ENCODE assay signal across 13 cellular contexts in the genomic region with DNA sequence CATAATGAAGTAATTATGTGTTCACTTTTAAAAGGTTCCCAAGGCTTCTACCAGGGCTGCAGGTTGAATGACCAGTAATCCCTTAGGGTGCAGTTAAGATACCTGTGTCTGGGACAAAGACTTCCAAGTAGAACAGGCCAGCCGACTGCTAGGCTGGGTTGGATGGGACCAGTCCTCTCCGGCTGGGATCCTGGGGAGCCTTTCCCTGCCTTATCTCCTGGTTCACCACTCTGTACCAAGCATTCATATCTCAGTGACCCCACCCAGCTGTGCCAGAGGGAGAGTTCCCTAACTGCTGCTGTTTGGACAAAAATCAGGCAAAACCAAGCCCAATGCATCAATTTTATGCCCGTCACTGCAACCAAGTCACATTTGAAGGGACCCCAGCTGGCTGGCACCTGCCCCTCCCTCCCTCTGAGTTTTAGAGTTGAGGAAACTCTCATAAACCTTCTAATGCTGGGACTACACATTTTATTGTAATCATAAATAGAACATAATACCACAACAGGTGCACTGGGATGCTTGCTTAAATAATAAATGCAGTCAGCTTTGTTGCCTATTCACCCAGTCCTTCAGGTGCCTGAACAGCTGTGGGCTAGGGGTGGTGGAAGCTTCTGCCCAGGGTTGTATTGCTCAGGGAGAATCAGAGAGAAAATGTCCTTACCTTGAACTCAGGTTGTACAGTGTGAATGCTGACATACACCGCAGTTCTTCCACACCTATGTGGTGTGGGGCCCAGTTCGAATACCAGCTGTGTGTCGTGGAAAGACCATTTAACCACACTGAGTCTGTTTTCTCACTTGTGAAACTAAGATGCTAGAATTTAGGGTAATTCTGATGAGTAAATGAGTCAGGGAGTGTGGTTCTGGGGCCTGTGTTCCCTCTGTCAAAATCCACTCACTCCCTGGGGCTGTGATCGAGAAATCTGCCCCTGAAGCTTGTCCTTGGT.
DNase-seq lines count a peak whose midpoint lies in the region; ATAC-seq and TF ChIP-seq lines count a peak whose summit lies in the region.
"Had no signal": no experiment of that assay in that cellular context is flagged by ENCODE, and none has a peak within 500 bp of the region (broad histone marks: within the 10 kb centered on the region; RNA-seq: fewer than 3 reads in every experiment).

No MANE protein-coding gene starts in this region.

- peaks cover 10% of the 10 kb centered on the region for H3K4me1 ChIP-seq in colonic mucosa
- no peaks in the 10 kb centered on the region; a peak in 2 of 4 replicates for H3K4me1 ChIP-seq in SK-N-SH (ENCODE audit: control insufficient read depth in 1 of 2, insufficient read depth in 2 of 2, low read depth in 1 of 2, low read length in 1 of 2)

- intact Hi-C loops in colonic mucosa (cut with DNase I): no loop called here

- H3K36me3 ChIP-seq in colonic mucosa: no peaks in the 10 kb centered on the region
- H3K36me3 ChIP-seq in SK-N-SH (replicated peaks in 1 of 2; ENCODE audit: control insufficient read depth in 1 of 2, insufficient read depth in 2 of 2, low read length in 1 of 2): no peaks in the 10 kb centered on the region
- H3K36me3 ChIP-seq: brain microvascular endothelial cell, left ventricle myocardium inferior had no signal

- peak overlapping the region; percentile 19 for H3K27ac ChIP-seq in colonic mucosa
- no peak overlapping the region for H3K27ac ChIP-seq in SK-N-SH (ENCODE audit: low read depth in 2 of 2, low read length in 1 of 2)
- H3K27ac ChIP-seq: brain microvascular endothelial cell, left ventricle myocardium inferior had no signal

- DNase-seq in GM12864 (ENCODE audit: low read depth) (peak; percentile 21), colonic mucosa (peak; percentile 88), iPS-NIHi11 (ENCODE audit: low spot score) (no peak), amygdala (lab: John Stamatoyannopoulos, UW) (no peak), NCI-H187 (lab: John Stamatoyannopoulos, UW) (no peak), SK-N-SH (no peak)
- DNase-seq: COR-L47; left ventricle myocardium inferior; right cardiac atrium; stimulated activated naive CD4-positive, alpha-beta T cell had no signal

- no peaks in the 10 kb centered on the region for H4K20me1 ChIP-seq in SK-N-SH (ENCODE audit: insufficient read depth)

- TF ChIP-seq RAD21 in SK-N-SH (IDR thresholded peaks at IDR 0.05; ENCODE audit: low read length): no peak

- CTCF ChIA-PET in SK-N-SH (lab: Yijun Ruan, JAX): interaction anchor here (1.2 kb wide), 1 partner anchor 37 kb away, joined by 3 read pairs; no protein-coding TSS in a partner anchor

- H3K9me2 ChIP-seq in SK-N-SH: no peaks in the 10 kb centered on the region

- POLR2A ChIA-PET in SK-N-SH (lab: Yijun Ruan, JAX): no interaction called here

- no peak for TF ChIP-seq CTCF in GM12864 (IDR thresholded peaks at IDR 0.05; ENCODE audit: low read depth, low read length, missing control alignments)
- TF ChIP-seq CTCF in colonic mucosa (IDR thresholded peaks at IDR 0.05): no peak
- TF ChIP-seq CTCF in SK-N-SH (IDR thresholded peaks at IDR 0.05): no peak

- peak; percentile 79 for ATAC-seq in GM19023 (IDR thresholded peaks at IDR 0.05; ENCODE audit: unreplicated experiment)
- ATAC-seq in HG03521 (IDR thresholded peaks at IDR 0.05; ENCODE audit: unreplicated experiment): peak; percentile 65
- ATAC-seq: right cardiac atrium had no signal

- H3K4me3 ChIP-seq in GM12864 (ENCODE audit: low read depth, low read length) (no peak overlapping the region), colonic mucosa (no peak overlapping the region), SK-N-SH (ENCODE audit: low read depth in 2 of 2, low read length in 1 of 2) (no peak overlapping the region)
- H3K4me3 ChIP-seq: left ventricle myocardium inferior had no signal

- WGBS in SK-N-SH (ENCODE audit: low lambda C conversion rate): 40% methylated on average over 4 of the region's 7 CpGs

- H3K27me3 ChIP-seq in colonic mucosa (no peaks in the 10 kb centered on the region), SK-N-SH (ENCODE audit: insufficient read depth) (no peaks in the 10 kb centered on the region)
- H3K27me3 ChIP-seq: brain microvascular endothelial cell had no signal

- H3K9me3 ChIP-seq in colonic mucosa (no peaks in the 10 kb centered on the region), SK-N-SH (no peaks in the 10 kb centered on the region)
- H3K9me3 ChIP-seq: left ventricle myocardium inferior had no signal

- H3K9ac ChIP-seq in colonic mucosa (ENCODE audit: low read depth in 2 of 2, low read length in 2 of 2) (peak overlapping the region in 1 of 2 donors; percentile 81), SK-N-SH (no peak overlapping the region)

- TF ChIP-seq EP300 in SK-N-SH (IDR thresholded peaks at IDR 0.05; ENCODE audit: borderline replicate concordance in 1 of 2, low read depth in 1 of 2, low read length in 1 of 2): no peak

- no peak overlapping the region for H2AFZ ChIP-seq in SK-N-SH (ENCODE audit: low read depth)

- no peak overlapping the region for H3K4me2 ChIP-seq in SK-N-SH

- H3K79me2 ChIP-seq in SK-N-SH (ENCODE audit: insufficient read depth): no peaks in the 10 kb centered on the region

- no peaks in the 10 kb centered on the region for H3F3A ChIP-seq in SK-N-SH (replicated peaks; ENCODE audit: insufficient read depth)

TF ChIP-seq in SK-N-SH, 30 proteins besides CTCF, POLR2A, EP300 and RAD21:
- TF ChIP-seq, protein P1, sequence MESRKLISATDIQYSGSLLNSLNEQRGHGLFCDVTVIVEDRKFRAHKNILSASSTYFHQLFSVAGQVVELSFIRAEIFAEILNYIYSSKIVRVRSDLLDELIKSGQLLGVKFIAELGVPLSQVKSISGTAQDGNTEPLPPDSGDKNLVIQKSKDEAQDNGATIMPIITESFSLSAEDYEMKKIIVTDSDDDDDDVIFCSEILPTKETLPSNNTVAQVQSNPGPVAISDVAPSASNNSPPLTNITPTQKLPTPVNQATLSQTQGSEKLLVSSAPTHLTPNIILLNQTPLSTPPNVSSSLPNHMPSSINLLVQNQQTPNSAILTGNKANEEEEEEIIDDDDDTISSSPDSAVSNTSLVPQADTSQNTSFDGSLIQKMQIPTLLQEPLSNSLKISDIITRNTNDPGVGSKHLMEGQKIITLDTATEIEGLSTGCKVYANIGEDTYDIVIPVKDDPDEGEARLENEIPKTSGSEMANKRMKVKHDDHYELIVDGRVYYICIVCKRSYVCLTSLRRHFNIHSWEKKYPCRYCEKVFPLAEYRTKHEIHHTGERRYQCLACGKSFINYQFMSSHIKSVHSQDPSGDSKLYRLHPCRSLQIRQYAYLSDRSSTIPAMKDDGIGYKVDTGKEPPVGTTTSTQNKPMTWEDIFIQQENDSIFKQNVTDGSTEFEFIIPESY (IDR thresholded peaks at IDR 0.05; ENCODE audit: borderline replicate concordance, low read depth): no peak
- TF ChIP-seq GATA2 (CRISPR knock-in tag; IDR thresholded peaks at IDR 0.05) (no peak), RXRA (IDR thresholded peaks at IDR 0.05; ENCODE audit: borderline replicate concordance, low read depth) (no peak), MEF2A (IDR thresholded peaks at IDR 0.05; ENCODE audit: borderline replicate concordance, low read depth) (no peak), FOSL2 (IDR thresholded peaks at IDR 0.05; ENCODE audit: borderline replicate concordance, low read depth) (no peak)
- TF ChIP-seq, protein P2, sequence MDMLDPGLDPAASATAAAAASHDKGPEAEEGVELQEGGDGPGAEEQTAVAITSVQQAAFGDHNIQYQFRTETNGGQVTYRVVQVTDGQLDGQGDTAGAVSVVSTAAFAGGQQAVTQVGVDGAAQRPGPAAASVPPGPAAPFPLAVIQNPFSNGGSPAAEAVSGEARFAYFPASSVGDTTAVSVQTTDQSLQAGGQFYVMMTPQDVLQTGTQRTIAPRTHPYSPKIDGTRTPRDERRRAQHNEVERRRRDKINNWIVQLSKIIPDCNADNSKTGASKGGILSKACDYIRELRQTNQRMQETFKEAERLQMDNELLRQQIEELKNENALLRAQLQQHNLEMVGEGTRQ (IDR thresholded peaks at IDR 0.05; ENCODE audit: borderline replicate concordance, low read depth, low read length): no peak
- TF ChIP-seq, protein P3, sequence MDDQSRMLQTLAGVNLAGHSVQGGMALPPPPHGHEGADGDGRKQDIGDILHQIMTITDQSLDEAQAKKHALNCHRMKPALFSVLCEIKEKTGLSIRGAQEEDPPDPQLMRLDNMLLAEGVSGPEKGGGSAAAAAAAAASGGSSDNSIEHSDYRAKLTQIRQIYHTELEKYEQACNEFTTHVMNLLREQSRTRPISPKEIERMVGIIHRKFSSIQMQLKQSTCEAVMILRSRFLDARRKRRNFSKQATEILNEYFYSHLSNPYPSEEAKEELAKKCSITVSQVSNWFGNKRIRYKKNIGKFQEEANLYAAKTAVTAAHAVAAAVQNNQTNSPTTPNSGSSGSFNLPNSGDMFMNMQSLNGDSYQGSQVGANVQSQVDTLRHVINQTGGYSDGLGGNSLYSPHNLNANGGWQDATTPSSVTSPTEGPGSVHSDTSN (IDR thresholded peaks at IDR 0.05): no peak
- TF ChIP-seq, protein P4, sequence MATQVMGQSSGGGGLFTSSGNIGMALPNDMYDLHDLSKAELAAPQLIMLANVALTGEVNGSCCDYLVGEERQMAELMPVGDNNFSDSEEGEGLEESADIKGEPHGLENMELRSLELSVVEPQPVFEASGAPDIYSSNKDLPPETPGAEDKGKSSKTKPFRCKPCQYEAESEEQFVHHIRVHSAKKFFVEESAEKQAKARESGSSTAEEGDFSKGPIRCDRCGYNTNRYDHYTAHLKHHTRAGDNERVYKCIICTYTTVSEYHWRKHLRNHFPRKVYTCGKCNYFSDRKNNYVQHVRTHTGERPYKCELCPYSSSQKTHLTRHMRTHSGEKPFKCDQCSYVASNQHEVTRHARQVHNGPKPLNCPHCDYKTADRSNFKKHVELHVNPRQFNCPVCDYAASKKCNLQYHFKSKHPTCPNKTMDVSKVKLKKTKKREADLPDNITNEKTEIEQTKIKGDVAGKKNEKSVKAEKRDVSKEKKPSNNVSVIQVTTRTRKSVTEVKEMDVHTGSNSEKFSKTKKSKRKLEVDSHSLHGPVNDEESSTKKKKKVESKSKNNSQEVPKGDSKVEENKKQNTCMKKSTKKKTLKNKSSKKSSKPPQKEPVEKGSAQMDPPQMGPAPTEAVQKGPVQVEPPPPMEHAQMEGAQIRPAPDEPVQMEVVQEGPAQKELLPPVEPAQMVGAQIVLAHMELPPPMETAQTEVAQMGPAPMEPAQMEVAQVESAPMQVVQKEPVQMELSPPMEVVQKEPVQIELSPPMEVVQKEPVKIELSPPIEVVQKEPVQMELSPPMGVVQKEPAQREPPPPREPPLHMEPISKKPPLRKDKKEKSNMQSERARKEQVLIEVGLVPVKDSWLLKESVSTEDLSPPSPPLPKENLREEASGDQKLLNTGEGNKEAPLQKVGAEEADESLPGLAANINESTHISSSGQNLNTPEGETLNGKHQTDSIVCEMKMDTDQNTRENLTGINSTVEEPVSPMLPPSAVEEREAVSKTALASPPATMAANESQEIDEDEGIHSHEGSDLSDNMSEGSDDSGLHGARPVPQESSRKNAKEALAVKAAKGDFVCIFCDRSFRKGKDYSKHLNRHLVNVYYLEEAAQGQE (IDR thresholded peaks at IDR 0.05; ENCODE audit: low read depth, low read length): no peak

Comparison
In these comparisons a context has a peak if more than half of its experiments do, and no peak if none do; other contexts are left out.
1. DNase-seq: peak in GM12864 (single experiment) and colonic mucosa (single experiment); none in iPS-NIHi11 (single experiment), amygdala (0 of 56), NCI-H187 (0 of 2) and SK-N-SH (single experiment).